In genomic region chr3:71458895-71459294, GRCh38 we compare ENCODE assay signal across 24 cellular contexts.
DNase-seq lines count a peak whose midpoint lies in the region; ATAC-seq and TF ChIP-seq lines count a peak whose summit lies in the region.
"Had no signal": no experiment of that assay in that cellular context is flagged by ENCODE, and none has a peak within 500 bp of the region (broad histone marks: within the 10 kb centered on the region; RNA-seq: fewer than 3 reads in every experiment).

No MANE protein-coding gene starts in this region.

- POLR2A ChIA-PET in CD4-positive, alpha-beta T cell (lab: Charles Lee), result interaction anchor here (0.8 to 3.1 kb wide), 10 partner anchors 10 to 156 kb away, joined by 3 to 16 read pairs (median 3); no protein-coding TSS in a partner anchor
- POLR2A ChIA-PET in OCI-LY7 (lab: Charles Lee), result interaction anchor here (0.7 to 2.1 kb wide), 7 partner anchors 11 to 127 kb away, joined by 3 to 7 read pairs (median 4); no protein-coding TSS in a partner anchor

- no peaks in the 10 kb centered on the region for H3K9me2 ChIP-seq in OCI-LY7 (ENCODE audit: insufficient read depth, low read length)

- DNase-seq in T-helper 2 cell treated with Interferon-gamma antibody and Interleukin-4, amounts not matched to agents 5 μg/mL and 100 μg/mL, for 36 hours (ENCODE audit: low spot score), result no peak
- no peak for DNase-seq in T-helper 2 cell
- DNase-seq in CD4-positive, alpha-beta T cell, result no peak
- DNase-seq in OCI-LY7 (ENCODE audit: low spot score), result no peak
- no peak for DNase-seq in activated naive CD8-positive, alpha-beta T cell treated with anti-CD3 and anti-CD28 coated beads, Interleukin-2, amount 50 U/mL, for 24 hours
- no peak for DNase-seq in NCI-H526 (lab: John Stamatoyannopoulos, UW)
- no peak for DNase-seq in cerebellar cortex (ENCODE audit: low spot score)
- no peak for DNase-seq in DMS 273 (lab: John Stamatoyannopoulos, UW; ENCODE audit: unreplicated experiment)
- DNase-seq: ACHN, Caco-2, DND-41, NCI-H1105, NCI-H146, NCI-H2029, NCI-H2227 treated with DMSO at 0.1 percent for 48 hours, NCI-H510A, NCI-H748 treated with DMSO at 0.1 percent for 48 hours had no signal

- TF ChIP-seq CTCF in CD4-positive, alpha-beta T cell (IDR thresholded peaks at IDR 0.05), result no peak
- no peak for TF ChIP-seq CTCF in OCI-LY7 (conservative IDR thresholded peaks at IDR 0.05; ENCODE audit: low read length)

- no peak overlapping the region for H3K4me3 Mint-ChIP-seq in T-helper 2 cell treated with Interferon-gamma antibody and Interleukin-4, amounts not matched to agents 5 μg/mL and 100 μg/mL, for 36 hours
- peak overlapping the region; percentile 16 for H3K4me3 Mint-ChIP-seq in CD4-positive, alpha-beta T cell
- H3K4me3 Mint-ChIP-seq in activated naive CD8-positive, alpha-beta T cell treated with anti-CD3 and anti-CD28 coated beads, Interleukin-2, amount 50 U/mL, for 24 hours, result no peak overlapping the region
- H3K4me3 Mint-ChIP-seq: GM23338 had no signal

- H3K4me2 ChIP-seq in OCI-LY7 (ENCODE audit: low read length), result peak overlapping the region; percentile 91
- H3K4me2 ChIP-seq: GM23338, KMS-11 had no signal

- CTCF ChIA-PET in CD4-positive, alpha-beta T cell (lab: Charles Lee), result interaction anchor here (0.8 to 1.7 kb wide), 3 partner anchors 9 to 153 kb away, joined by 3 to 5 read pairs (median 3); no protein-coding TSS in a partner anchor
- CTCF ChIA-PET in OCI-LY7 (lab: Charles Lee; ENCODE audit: unreplicated experiment), result no interaction called here

- ATAC-seq in CD4-positive, alpha-beta T cell (ENCODE audit: poor library complexity), result no peak
- no peak for ATAC-seq in activated naive CD8-positive, alpha-beta T cell treated with anti-CD3 and anti-CD28 coated beads, Interleukin-2, amount 50 U/mL, for 24 hours
- ATAC-seq: GM23338, Panc1, SK-N-SH treated with all-trans-retinoic acid at 6 μM for 48 hours had no signal

- H3K27ac Mint-ChIP-seq in T-helper 2 cell treated with Interferon-gamma antibody and Interleukin-4, amounts not matched to agents 5 μg/mL and 100 μg/mL, for 36 hours, result peak overlapping the region; percentile 61
- H3K27ac Mint-ChIP-seq in CD4-positive, alpha-beta T cell, result peak overlapping the region; percentile 94
- H3K27ac Mint-ChIP-seq in activated naive CD8-positive, alpha-beta T cell treated with anti-CD3 and anti-CD28 coated beads, Interleukin-2, amount 50 U/mL, for 24 hours, result peak overlapping the region; percentile 29
- H3K27ac Mint-ChIP-seq: GM23338 had no signal

- H4K20me1 ChIP-seq in OCI-LY7 (ENCODE audit: insufficient read depth, low read length), result no peaks in the 10 kb centered on the region

- no peaks in the 10 kb centered on the region for H3K27me3 Mint-ChIP-seq in T-helper 2 cell treated with Interferon-gamma antibody and Interleukin-4, amounts not matched to agents 5 μg/mL and 100 μg/mL, for 36 hours (ENCODE audit: low read depth)
- no peaks in the 10 kb centered on the region for H3K27me3 Mint-ChIP-seq in CD4-positive, alpha-beta T cell
- H3K27me3 Mint-ChIP-seq in activated naive CD8-positive, alpha-beta T cell treated with anti-CD3 and anti-CD28 coated beads, Interleukin-2, amount 50 U/mL, for 24 hours, result no peaks in the 10 kb centered on the region

- intact Hi-C loops in CD4-positive, alpha-beta T cell (cut with DNase I, micrococcal nuclease), result loop anchor here in 1 of 2 experiments (2.0 kb wide), 1 partner anchor 14 kb away; no protein-coding TSS in a partner anchor
- intact Hi-C loops in OCI-LY7 (cut with micrococcal nuclease; ENCODE audit: unreplicated experiment), result loop anchor here (5.0 kb wide), 1 partner anchor 37 kb away; no protein-coding TSS in a partner anchor

- peaks cover 7% of the 10 kb centered on the region; the same call in 1 of the 2 replicates for H3K36me3 ChIP-seq in OCI-LY7 (ENCODE audit: insufficient read depth, low read length)
- H3K36me3 ChIP-seq: HAP-1 had no signal

- no peak overlapping the region for H3K4me3 ChIP-seq in OCI-LY7 (ENCODE audit: low read depth, low read length, poor library complexity, severe bottlenecking)
- H3K4me3 ChIP-seq: GM23338, HAP-1 had no signal

- H3K79me2 ChIP-seq in OCI-LY7 (ENCODE audit: insufficient read depth, low read depth, low read length), result peaks cover 51% of the 10 kb centered on the region

- peaks cover 17% of the 10 kb centered on the region for H3K36me3 Mint-ChIP-seq in T-helper 2 cell treated with Interferon-gamma antibody and Interleukin-4, amounts not matched to agents 5 μg/mL and 100 μg/mL, for 36 hours (ENCODE audit: low read depth)
- H3K36me3 Mint-ChIP-seq in CD4-positive, alpha-beta T cell (ENCODE audit: low read depth), result peaks cover 49% of the 10 kb centered on the region
- H3K36me3 Mint-ChIP-seq in activated naive CD8-positive, alpha-beta T cell treated with anti-CD3 and anti-CD28 coated beads, Interleukin-2, amount 50 U/mL, for 24 hours (ENCODE audit: low read depth), result peaks cover 12% of the 10 kb centered on the region

- no peaks in the 10 kb centered on the region for H3K9me3 ChIP-seq in CD4-positive, alpha-beta T cell (ENCODE audit: control insufficient read depth, low read length)
- no peaks in the 10 kb centered on the region for H3K9me3 ChIP-seq in OCI-LY7 (ENCODE audit: low read length)
- H3K9me3 ChIP-seq: Caco-2, HAP-1 had no signal

- peak overlapping the region; percentile 78 for H3K27ac ChIP-seq in CD4-positive, alpha-beta T cell (ENCODE audit: low read depth, low read length)
- H3K27ac ChIP-seq in OCI-LY7 (ENCODE audit: low read depth, low read length, poor library complexity, severe bottlenecking), result no peak overlapping the region
- H3K27ac ChIP-seq: 22Rv1, C4-2B, KMS-11 had no signal

- no peaks in the 10 kb centered on the region for H3K9me3 Mint-ChIP-seq in T-helper 2 cell treated with Interferon-gamma antibody and Interleukin-4, amounts not matched to agents 5 μg/mL and 100 μg/mL, for 36 hours
- no peaks in the 10 kb centered on the region for H3K9me3 Mint-ChIP-seq in CD4-positive, alpha-beta T cell
- no peaks in the 10 kb centered on the region for H3K9me3 Mint-ChIP-seq in activated naive CD8-positive, alpha-beta T cell treated with anti-CD3 and anti-CD28 coated beads, Interleukin-2, amount 50 U/mL, for 24 hours
- H3K9me3 Mint-ChIP-seq: GM23338 had no signal

- no peaks in the 10 kb centered on the region for H3K27me3 ChIP-seq in CD4-positive, alpha-beta T cell (ENCODE audit: control insufficient read depth, insufficient read depth, low read length)

- peaks cover 55% of the 10 kb centered on the region for H3K4me1 ChIP-seq in OCI-LY7 (ENCODE audit: insufficient read depth, low read length, poor library complexity, severe bottlenecking)

- BruUV-seq in OCI-LY7 (replicated peaks; lab: Mats Ljungman, UMichigan), result no TSS peak

- peaks cover 60% of the 10 kb centered on the region for H3K4me1 Mint-ChIP-seq in T-helper 2 cell treated with Interferon-gamma antibody and Interleukin-4, amounts not matched to agents 5 μg/mL and 100 μg/mL, for 36 hours (ENCODE audit: low read depth)
- peaks cover 92% of the 10 kb centered on the region for H3K4me1 Mint-ChIP-seq in CD4-positive, alpha-beta T cell (ENCODE audit: low read depth)
- H3K4me1 Mint-ChIP-seq in activated naive CD8-positive, alpha-beta T cell treated with anti-CD3 and anti-CD28 coated beads, Interleukin-2, amount 50 U/mL, for 24 hours, result peaks cover 88% of the 10 kb centered on the region

- no peak overlapping the region for H2AFZ ChIP-seq in OCI-LY7 (ENCODE audit: low read length)
- H2AFZ ChIP-seq: GM23338 had no signal

Comparison
In these comparisons a context has a peak if more than half of its experiments do, and no peak if none do; other contexts are left out.
1. H3K27ac Mint-ChIP-seq: peak in every context shown above with its lines; median percentile 94 in CD4-positive, alpha-beta T cell; 61 in T-helper 2 cell treated with Interferon-gamma antibody and Interleukin-4, amounts not matched to agents 5 μg/mL and 100 μg/mL, for 36 hours; 29 in activated naive CD8-positive, alpha-beta T cell treated with anti-CD3 and anti-CD28 coated beads, Interleukin-2, amount 50 U/mL, for 24 hours.